In the genomic region with DNA sequence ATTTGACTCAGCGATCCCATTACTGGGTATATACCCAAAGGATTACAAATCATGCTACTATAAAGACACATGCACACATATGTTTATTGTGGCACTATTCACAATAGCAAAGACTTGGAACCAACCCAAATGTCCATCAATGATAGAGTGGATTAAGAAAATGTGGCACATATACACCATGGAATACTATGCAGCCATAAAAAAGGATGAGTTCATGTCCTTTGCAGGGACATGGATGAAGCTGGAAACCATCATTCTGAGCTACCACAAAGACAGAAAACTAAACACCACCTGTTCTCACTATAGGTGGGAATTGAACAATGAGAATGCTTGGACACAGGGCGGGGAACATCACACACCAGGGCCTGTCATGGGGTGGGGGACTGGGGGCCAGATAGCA, we compare ENCODE assay signal across 2 cellular contexts. TPM values are rescaled to one million over a fixed set of nuclear protein-coding genes. Genes with fewer than 3 reads are reported as not detected.
"Had no signal": no experiment of that assay in that cellular context is flagged by ENCODE, and none has a peak within 500 bp of the region (broad histone marks: within the 10 kb centered on the region; RNA-seq: fewer than 3 reads in every experiment).

No MANE protein-coding gene starts in this region.

RNA-seq across cellular contexts. Expression of a gene that starts 43.1 kb away (rescaled TPM):
- total RNA-seq: HT-29 had no signal
- polyA plus RNA-seq: IgD-negative memory B cell had no signal
